Comparison of ENCODE assay signal across 8 cellular contexts in the genomic region with DNA sequence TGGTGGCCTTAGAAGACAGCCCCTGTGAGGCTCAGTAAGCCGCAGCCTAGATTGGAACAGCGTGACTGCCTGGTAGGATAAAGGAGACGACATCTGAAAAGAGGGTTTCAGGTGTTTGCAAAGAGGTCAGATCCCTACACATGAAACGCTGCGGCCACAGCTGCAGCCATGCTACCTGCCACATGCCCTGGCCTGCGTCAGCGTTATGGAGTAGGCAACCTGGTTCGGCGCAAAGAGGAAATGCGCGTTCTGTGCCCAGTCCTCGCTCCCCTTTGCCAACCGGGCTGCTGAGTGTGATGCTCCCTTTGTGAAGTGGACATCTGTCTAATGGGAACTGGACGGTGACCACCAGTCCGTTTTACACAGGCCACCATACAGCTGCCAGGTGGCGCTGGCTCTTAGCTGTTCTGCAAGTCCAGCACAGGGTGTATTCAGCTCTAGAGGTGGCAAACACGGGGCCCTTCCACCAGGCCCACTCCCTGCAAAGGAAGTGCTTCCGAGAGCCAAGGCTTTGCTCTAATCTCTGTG.
A peak's percentile ranks its signal among the peaks of the same experiment; 100 is the strongest.
DNase-seq lines count a peak whose midpoint lies in the region; ATAC-seq and TF ChIP-seq lines count a peak whose summit lies in the region.

No MANE protein-coding gene starts in this region.

- H3K4me1 Mint-ChIP-seq in T-cell (peaks cover 22 to 23% (median 22%) of the 10 kb centered on the region in 3 donors), glutamatergic neuron (ENCODE audit: low read depth, unreplicated experiment) (peaks cover 22% of the 10 kb centered on the region)

- CTCF ChIA-PET in T-cell (lab: Charles Lee) = interaction anchor here in 1 of 2 donors (1.1 to 2.2 kb wide), 6 partner anchors 12 to 48 kb away, joined by 3 to 38 read pairs (median 8); no protein-coding TSS in a partner anchor

- H3K27me3 Mint-ChIP-seq in T-cell (no peaks in the 10 kb centered on the region), glutamatergic neuron (ENCODE audit: unreplicated experiment) (no peaks in the 10 kb centered on the region)

- peak; percentile 78 for DNase-seq in activated CD8-positive, alpha-beta memory T cell treated with anti-CD3 and anti-CD28 coated beads for 24 hours
- no peak for DNase-seq in activated CD8-positive, alpha-beta memory T cell treated with anti-CD3 and anti-CD28 coated beads, Interleukin-2, amount 50 U/mL, for 4 hours
- DNase-seq in T-cell (peak in 1 of 34 experiments; percentile 28), glutamatergic neuron (peak; percentile 31), substantia nigra (lab: John Stamatoyannopoulos, UW) (peak in 5 of 49 donors; percentile 25 to 40 (median 34)), HuH-7 (ENCODE audit: low spot score) (no peak), NCI-H1694 (lab: John Stamatoyannopoulos, UW) (no peak)

- H3K36me3 Mint-ChIP-seq in T-cell (peaks cover 49% of the 10 kb centered on the region), glutamatergic neuron (ENCODE audit: unreplicated experiment) (no peaks in the 10 kb centered on the region)

- peak overlapping the region in 1 of 3 donors; percentile 71 for H3K4me3 Mint-ChIP-seq in T-cell
- no peak overlapping the region for H3K4me3 Mint-ChIP-seq in glutamatergic neuron (ENCODE audit: unreplicated experiment)

- POLR2A ChIA-PET in T-cell (lab: Charles Lee) = interaction anchor here (0.7 to 4.8 kb wide), 5 partner anchors 11 to 49 kb away, joined by 3 to 90 read pairs (median 5); no protein-coding TSS in a partner anchor

- TF ChIP-seq CTCF in glutamatergic neuron (IDR thresholded peaks at IDR 0.05; ENCODE audit: partially characterized antibody, unreplicated experiment) = no peak

- peak overlapping the region in 1 of 2 donors; percentile 94 for H3K27ac Mint-ChIP-seq in T-cell
- H3K27ac Mint-ChIP-seq in glutamatergic neuron (ENCODE audit: unreplicated experiment) = peak overlapping the region; percentile 57

- peak overlapping the region; percentile 14 for H3K27ac ChIP-seq in substantia nigra (ENCODE audit: low read depth, low read length, poor library complexity, severe bottlenecking)

- ATAC-seq in T-cell (replicated peaks in 1 of 4) (peak; percentile 11 to 31 (median 28)), GM19328 (IDR thresholded peaks at IDR 0.05; ENCODE audit: unreplicated experiment) (no peak)

- H3K9me3 Mint-ChIP-seq in T-cell = no peaks in the 10 kb centered on the region
- H3K9me3 Mint-ChIP-seq in glutamatergic neuron (ENCODE audit: unreplicated experiment) = peaks cover 4% of the 10 kb centered on the region

Comparison
In these comparisons a context has a peak if more than half of its experiments do, and no peak if none do; other contexts are left out.
1. DNase-seq: peak in activated CD8-positive, alpha-beta memory T cell treated with anti-CD3 and anti-CD28 coated beads for 24 hours (single experiment) and glutamatergic neuron (single experiment); none in activated CD8-positive, alpha-beta memory T cell treated with anti-CD3 and anti-CD28 coated beads, Interleukin-2, amount 50 U/mL, for 4 hours (single experiment), HuH-7 (single experiment) and NCI-H1694 (single experiment).